In genomic region chr9:34047864-34048729, GRCh38 we compare ENCODE assay signal across 8 cellular contexts. TPM values are rescaled to one million over a fixed set of nuclear protein-coding genes. Genes with fewer than 3 reads are reported as not detected.
DNase-seq lines count a peak whose midpoint lies in the region; ATAC-seq and TF ChIP-seq lines count a peak whose summit lies in the region.

No MANE protein-coding gene starts in this region.

- peak; percentile 79 for DNase-seq in SIG-M5 treated with dmso at 0.1 percent for 504 hours (lab: John Stamatoyannopoulos, UW; ENCODE audit: unreplicated experiment)
- peak; percentile 72 for DNase-seq in activated naive CD4-positive, alpha-beta T cell treated with anti-CD3 and anti-CD28 coated beads, Interleukin-2, amount 10 ng/mL, durations not matched to agents 7 days and 5 days
- peak; percentile 58 for DNase-seq in right atrium auricular region (ENCODE audit: low spot score)
- DNase-seq in gastrocnemius medialis: peak; percentile 26 to 54
- no peak for DNase-seq in COLO829 (ENCODE audit: low spot score)

- no peak for TF ChIP-seq CTCF in C4-2B (conservative IDR thresholded peaks at IDR 0.05)
- no peak for TF ChIP-seq CTCF in right atrium auricular region (IDR thresholded peaks at IDR 0.05)
- TF ChIP-seq CTCF in gastrocnemius medialis (IDR thresholded peaks at IDR 0.05 in 4 of 5, conservative IDR thresholded peaks at IDR 0.05 in 1 of 5): no peak

- no peaks in the 10 kb centered on the region for H3K27me3 Mint-ChIP-seq in activated naive CD4-positive, alpha-beta T cell treated with anti-CD3 and anti-CD28 coated beads, Interleukin-2, amount 10 ng/mL, durations not matched to agents 7 days and 5 days

- H3K27ac Mint-ChIP-seq in activated naive CD4-positive, alpha-beta T cell treated with anti-CD3 and anti-CD28 coated beads, Interleukin-2, amount 10 ng/mL, durations not matched to agents 7 days and 5 days: peak overlapping the region; percentile 98

- H3K27ac ChIP-seq in C4-2B (peak overlapping the region; percentile 95), right atrium auricular region (peak overlapping the region; percentile 91 to 93), gastrocnemius medialis (peak overlapping the region; percentile 90 to 97 (median 94))

- H3K4me1 ChIP-seq in right atrium auricular region (peaks cover 0 to 24% of the 10 kb centered on the region in 2 donors), gastrocnemius medialis (peaks cover 19 to 22% of the 10 kb centered on the region in 2 donors)

- ATAC-seq in GM19438 (IDR thresholded peaks at IDR 0.05; ENCODE audit: low read depth, unreplicated experiment) (peak; percentile 31), HG03521 (IDR thresholded peaks at IDR 0.05; ENCODE audit: unreplicated experiment) (peak; percentile 22), gastrocnemius medialis (peak; percentile 36 to 42)

- intact Hi-C loops in gastrocnemius medialis (cut with DNase I; ENCODE audit: low total_unique reads): loop anchor here (10.0 kb wide), 3 partner anchors 127 to 947 kb away; partner anchors contain the start of genes UBAP1 and UBE2R2

- no peaks in the 10 kb centered on the region for H3K27me3 ChIP-seq in right atrium auricular region
- no peaks in the 10 kb centered on the region for H3K27me3 ChIP-seq in gastrocnemius medialis

- H3K4me3 ChIP-seq in right atrium auricular region (peak overlapping the region; percentile 66 to 95), gastrocnemius medialis (peak overlapping the region; percentile 74 to 90 (median 85))

- H3K9me3 Mint-ChIP-seq in activated naive CD4-positive, alpha-beta T cell treated with anti-CD3 and anti-CD28 coated beads, Interleukin-2, amount 10 ng/mL, durations not matched to agents 7 days and 5 days: no peaks in the 10 kb centered on the region

- peaks cover 57% of the 10 kb centered on the region for H3K4me1 Mint-ChIP-seq in activated naive CD4-positive, alpha-beta T cell treated with anti-CD3 and anti-CD28 coated beads, Interleukin-2, amount 10 ng/mL, durations not matched to agents 7 days and 5 days

- H3K9me3 ChIP-seq in right atrium auricular region: no peaks in the 10 kb centered on the region
- no peaks in the 10 kb centered on the region for H3K9me3 ChIP-seq in gastrocnemius medialis

- H3K36me3 ChIP-seq in right atrium auricular region (no peaks in the 10 kb centered on the region), gastrocnemius medialis (peaks cover 0 to 7% of the 10 kb centered on the region in 2 donors)

- in situ Hi-C loops in gastrocnemius medialis (cut with MboI; ENCODE audit: low sequenced_read_pairs in 4 of 4): no loop called here

- peak overlapping the region; percentile 96 for H3K4me3 Mint-ChIP-seq in activated naive CD4-positive, alpha-beta T cell treated with anti-CD3 and anti-CD28 coated beads, Interleukin-2, amount 10 ng/mL, durations not matched to agents 7 days and 5 days

- TF ChIP-seq POLR2A in gastrocnemius medialis (IDR thresholded peaks at IDR 0.05): no peak

- CTCF ChIA-PET in activated naive CD4-positive, alpha-beta T cell treated with anti-CD3 and anti-CD28 coated beads, Interleukin-2, amount 10 ng/mL, durations not matched to agents 7 days and 5 days (lab: Charles Lee): interaction anchor here (0.5 to 1.0 kb wide), 3 partner anchors 11 to 308 kb away, joined by 3 to 4 read pairs (median 4); no protein-coding TSS in a partner anchor

- H3K36me3 Mint-ChIP-seq in activated naive CD4-positive, alpha-beta T cell treated with anti-CD3 and anti-CD28 coated beads, Interleukin-2, amount 10 ng/mL, durations not matched to agents 7 days and 5 days: peaks cover 7% of the 10 kb centered on the region

RNA-seq across cellular contexts. Expression of gene UBAP2, which starts 0.6 kb away (rescaled TPM):
- 10 to 100 TPM; 17.3 to 21.8 TPM for total RNA-seq in right atrium auricular region
- 10 to 100 TPM; 14.6 to 26.6 (median 20.9) TPM for total RNA-seq in gastrocnemius medialis
